In the genomic region with DNA sequence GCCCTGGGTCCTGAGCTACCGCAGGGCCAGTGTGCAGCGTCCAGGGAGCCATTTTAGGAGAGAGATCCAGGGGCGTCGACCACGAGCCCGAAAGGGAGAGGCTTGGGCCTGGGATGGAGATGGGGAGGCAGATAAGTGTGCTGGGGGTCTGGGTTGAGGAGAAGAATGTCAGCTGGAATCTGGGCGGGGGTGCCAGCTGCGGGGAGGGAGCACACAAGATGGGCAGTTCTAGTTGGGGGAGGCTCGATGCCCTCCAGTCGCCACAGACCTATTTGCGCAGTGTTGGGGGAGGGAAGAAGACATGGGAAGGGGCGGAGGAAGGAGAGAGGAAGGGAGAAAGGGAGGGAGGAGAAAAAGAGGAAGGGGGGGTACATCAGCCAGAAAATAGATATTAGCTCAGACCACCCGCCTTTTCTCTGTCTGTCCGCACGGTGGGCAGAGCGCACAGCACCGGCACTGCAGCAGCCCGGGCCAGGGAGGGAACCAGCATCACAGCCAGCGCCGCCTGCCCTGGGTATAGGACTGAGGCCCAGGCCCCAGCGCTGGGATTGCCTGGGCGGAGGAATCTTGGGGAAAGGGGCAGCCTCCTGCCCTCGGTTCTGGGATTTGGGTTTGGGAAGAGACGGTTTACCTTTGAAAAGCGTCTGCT, we compare ENCODE assay signal across 13 cellular contexts. TPM values are rescaled to one million over a fixed set of nuclear protein-coding genes. Genes with fewer than 3 reads are reported as not detected.
DNase-seq lines count a peak whose midpoint lies in the region; TF ChIP-seq lines count a peak whose summit lies in the region.
"Had no signal": no experiment of that assay in that cellular context is flagged by ENCODE, and none has a peak within 500 bp of the region (broad histone marks: within the 10 kb centered on the region; RNA-seq: fewer than 3 reads in every experiment).

No MANE protein-coding gene starts in this region.

- H2AFZ ChIP-seq in osteoblast (ENCODE audit: low read length) = no peak overlapping the region

- H3K27ac ChIP-seq in HEK293 (ENCODE audit: extremely low read depth, low read depth, low read length) = peak overlapping the region; percentile 100
- no peak overlapping the region for H3K27ac ChIP-seq in osteoblast (ENCODE audit: low read depth, low read length)
- H3K27ac ChIP-seq in substantia nigra (ENCODE audit: low read depth, low read length, poor library complexity, severe bottlenecking) = no peak overlapping the region
- H3K27ac ChIP-seq: neutrophil had no signal

- H3K4me2 ChIP-seq in osteoblast (ENCODE audit: insufficient read depth, low read length) = peak overlapping the region; percentile 50

- CTCF ChIA-PET in HEK293 (lab: Yijun Ruan, JAX) = interaction anchor here (0.7 to 1.0 kb wide), 3 partner anchors 16 to 22 kb away, joined by 4 read pairs; no protein-coding TSS in a partner anchor

- TF ChIP-seq CTCF in BE2C (IDR thresholded peaks at IDR 0.05; ENCODE audit: low read depth, low read length) = no peak
- peak; percentile 79 for TF ChIP-seq CTCF in HEK293 (tag by site-specific recombination; IDR thresholded peaks at IDR 0.05)
- no peak for TF ChIP-seq CTCF in brain (conservative IDR thresholded peaks at IDR 0.05)
- TF ChIP-seq CTCF in osteoblast (IDR thresholded peaks at IDR 0.05; ENCODE audit: extremely low read depth, low read depth, low read length) = no peak

- H3K36me3 Mint-ChIP-seq in brain = no peaks in the 10 kb centered on the region

- H3K27ac Mint-ChIP-seq in brain = peak overlapping the region in 1 of 5 experiments; percentile 39

- H3K36me3 ChIP-seq in BE2C (no peaks in the 10 kb centered on the region), HEK293 (ENCODE audit: control insufficient read depth in 2 of 2, insufficient read depth in 1 of 2, low read length in 2 of 2) (peaks cover 0 to 15% of the 10 kb centered on the region in 2 experiments; a peak in 2 of 3 replicates), osteoblast (ENCODE audit: insufficient read depth, low read length) (no peaks in the 10 kb centered on the region)
- H3K36me3 ChIP-seq: neutrophil had no signal

- H3K79me2 ChIP-seq in osteoblast (ENCODE audit: insufficient read depth, low read length) = no peaks in the 10 kb centered on the region

- H3K4me3 Mint-ChIP-seq in brain = peak overlapping the region in 3 of 5 experiments; percentile 64 to 88 (median 67)

- no peaks in the 10 kb centered on the region for H3K4me1 ChIP-seq in BE2C
- H3K4me1 ChIP-seq in HEK293 (ENCODE audit: control insufficient read depth, insufficient read depth, low read length) = peaks cover 6% of the 10 kb centered on the region
- H3K4me1 ChIP-seq in osteoblast (ENCODE audit: insufficient read depth, low read length) = peaks cover 3% of the 10 kb centered on the region

- H3K27me3 ChIP-seq in BE2C = peaks cover 90% of the 10 kb centered on the region
- H3K27me3 ChIP-seq in osteoblast (ENCODE audit: insufficient read depth, low read length) = peaks cover 91% of the 10 kb centered on the region

- H3K9me3 ChIP-seq in BE2C (no peaks in the 10 kb centered on the region), HEK293 (ENCODE audit: control insufficient read depth, insufficient read depth, low read depth, low read length) (no peaks in the 10 kb centered on the region), osteoblast (ENCODE audit: low read depth, low read length) (no peaks in the 10 kb centered on the region)
- H3K9me3 ChIP-seq: neutrophil had no signal

- peaks cover 31% of the 10 kb centered on the region for H3K4me1 Mint-ChIP-seq in brain

- H3K27me3 Mint-ChIP-seq in brain = peaks cover 96% of the 10 kb centered on the region

- peaks cover 0 to 16% (median 0%) of the 10 kb centered on the region in 5 experiments for H3K9me3 Mint-ChIP-seq in brain

- DNase-seq in BE2C (no peak), osteoblast (ENCODE audit: insufficient read length, low spot score, missing footprints) (peak; percentile 87), substantia nigra (lab: John Stamatoyannopoulos, UW) (no peak), D341Med (ENCODE audit: low spot score) (no peak), NCI-H510A (lab: John Stamatoyannopoulos, UW) (no peak)
- DNase-seq in NK-92 treated with Interleukin-12 subunit alpha and Interleukin-12 subunit beta, amount 100 ng/mL, for 24 hours (lab: John Stamatoyannopoulos, UW) = no peak
- DNase-seq: activated CD4-positive, CD25-positive, alpha-beta regulatory T cell treated with anti-CD3 and anti-CD28 coated beads, Interleukin-2, amount 50 U/mL, for 72 hours; activated gamma-delta T cell treated with Interleukin-2 at 50 U/mL for 16 hours; stimulated activated CD4-positive, alpha-beta T cell treated with anti-CD3 and anti-CD28 coated beads, Interleukin-2, amount 100 ng/mL, for 48 hours had no signal

- peaks cover 3% of the 10 kb centered on the region for H4K20me1 ChIP-seq in osteoblast (ENCODE audit: insufficient read depth, low read length)

- peak overlapping the region; percentile 32 for H3K4me3 ChIP-seq in BE2C (ENCODE audit: low read depth, low read length)
- H3K4me3 ChIP-seq in HEK293 (ENCODE audit: low read depth, low read length) = peak overlapping the region; percentile 74
- no peak overlapping the region for H3K4me3 ChIP-seq in osteoblast (ENCODE audit: insufficient read depth, low read length)

- POLR2A ChIA-PET in HEK293 (lab: Yijun Ruan, JAX) = interaction anchor here (0.6 to 4.2 kb wide), 10 partner anchors 10 to 742 kb away, joined by 3 to 75 read pairs (median 4); partner anchors contain the start of genes HOXD13, HOXD8 and LNPK

TF ChIP-seq in HEK293, 187 proteins besides CTCF, POLR2A, EP300 and RAD21 (continues in another document):
- TF ChIP-seq ZBTB17 (tag by site-specific recombination; IDR thresholded peaks at IDR 0.05) (peak; percentile 73), ZNF518A (tag by site-specific recombination; conservative IDR thresholded peaks at IDR 0.05; ENCODE audit: low read depth) (no peak), ZBTB26 (tag by site-specific recombination; optimal IDR thresholded peaks at IDR 0.05) (no peak), IKZF3 (tag by site-specific recombination; IDR thresholded peaks at IDR 0.05) (peak; percentile 86)

RNA-seq across cellular contexts. Expression of gene HOXD11, which starts 1.9 kb away (rescaled TPM):
- not detected for polyA plus RNA-seq in BE2C (2012; ENCODE audit: insufficient read depth, insufficient read length, low read depth)
- 5.1 TPM for polyA plus RNA-seq in brain (ENCODE audit: insufficient read depth, low read depth, low replicate concordance)
- total RNA-seq in osteoblast = not detected in 2 replicates
- total RNA-seq: NCI-H460 had no signal

RNA-seq across cellular contexts. Expression of gene HOXD12, which starts 5.6 kb away (rescaled TPM):
- not detected for polyA plus RNA-seq in BE2C (2012; ENCODE audit: insufficient read depth, insufficient read length, low read depth)
- polyA plus RNA-seq in brain (ENCODE audit: insufficient read depth, low read depth, low replicate concordance) = 1.3 TPM
- total RNA-seq in osteoblast = not detected in 2 replicates

RNA-seq across cellular contexts. Expression of gene HOXD10, which starts 11.4 kb away (rescaled TPM):
- 0.94 TPM for polyA plus RNA-seq in BE2C (2012; ENCODE audit: insufficient read depth, insufficient read length, low read depth)
- 17.2 TPM for polyA plus RNA-seq in brain (ENCODE audit: insufficient read depth, low read depth, low replicate concordance)
- total RNA-seq in osteoblast = not detected in 2 replicates

RNA-seq across cellular contexts. Expression of gene HOXD13, which starts 12.7 kb away (rescaled TPM):
- polyA plus RNA-seq in BE2C (2012; ENCODE audit: insufficient read depth, insufficient read length, low read depth) = 0.51 TPM
- 9.8 TPM for polyA plus RNA-seq in brain (ENCODE audit: insufficient read depth, low read depth, low replicate concordance)
- total RNA-seq in osteoblast = not detected in 2 replicates

RNA-seq across cellular contexts. Expression of gene HOXD9, which starts 17.3 kb away (rescaled TPM):
- polyA plus RNA-seq in BE2C (2012; ENCODE audit: insufficient read depth, insufficient read length, low read depth) = 22.9 TPM
- 8.9 TPM for polyA plus RNA-seq in brain (ENCODE audit: insufficient read depth, low read depth, low replicate concordance)
- total RNA-seq in osteoblast = 0.36 and 0.59 TPM in 2 replicates
- total RNA-seq: NCI-H460 had no signal
